In genomic region chr4:32929738-32930688, GRCh38 we compare ENCODE assay signal across 18 cellular contexts.
"Had no signal": no experiment of that assay in that cellular context is flagged by ENCODE, and none has a peak within 500 bp of the region (broad histone marks: within the 10 kb centered on the region; RNA-seq: fewer than 3 reads in every experiment).

No MANE protein-coding gene starts in this region.

- H3K27me3 ChIP-seq: brain microvascular endothelial cell, ovary, sigmoid colon, spleen had no signal

- H3K4me3 ChIP-seq: coronary artery, ovary, sigmoid colon, spleen had no signal

- ATAC-seq: activated T-helper 17 cell treated with anti-CD3 and anti-CD28 coated beads, Interleukin-2, amount 50 U/mL, for 72 hours; naive thymus-derived CD4-positive, alpha-beta T cell had no signal

- H3K36me3 ChIP-seq: brain microvascular endothelial cell, ovary, sigmoid colon, spleen had no signal

- DNase-seq: activated B cell treated with CpG ODN at 0.5 μM for 24 hours; activated CD4-positive, alpha-beta memory T cell treated with anti-CD3 and anti-CD28 coated beads, Interleukin-2, amount 10 ng/mL, durations not matched to agents 7 days and 5 days; activated CD4-positive, alpha-beta T cell treated with anti-CD3 and anti-CD28 coated beads for 48 hours; activated naive CD4-positive, alpha-beta T cell treated with Interleukin-2 at 50 U/mL for 16 hours; activated naive CD8-positive, alpha-beta T cell treated with anti-CD3 and anti-CD28 coated beads, Interleukin-2, amount 10 ng/mL, durations not matched to agents 7 days and 5 days; activated T-cell treated with anti-CD3 and anti-CD28 coated beads, Interleukin-2, amount 50 U/mL, for 1 hour; brain microvascular endothelial cell; central memory CD4-positive, alpha-beta T cell; effector CD4-positive, alpha-beta T cell; mesenchymal stem cell; naive thymus-derived CD4-positive, alpha-beta T cell; ovary; sigmoid colon; spleen; stimulated activated CD4-positive, alpha-beta T cell treated with anti-CD3 and anti-CD28 coated beads, Interleukin-4, amount 100 ng/mL, for 4 hours; stimulated activated naive CD4-positive, alpha-beta T cell had no signal

- H3K9me3 ChIP-seq: ovary, sigmoid colon had no signal

- H3K4me1 ChIP-seq: spleen had no signal
